Comparison of ENCODE assay signal across 13 cellular contexts in genomic region chr2:28080911-28081310, GRCh38.
DNase-seq lines count a peak whose midpoint lies in the region; ATAC-seq and TF ChIP-seq lines count a peak whose summit lies in the region.
"Had no signal": no experiment of that assay in that cellular context is flagged by ENCODE, and none has a peak within 500 bp of the region (broad histone marks: within the 10 kb centered on the region; RNA-seq: fewer than 3 reads in every experiment).

No MANE protein-coding gene starts in this region.

- H3K27ac ChIP-seq in thoracic aorta (peak overlapping the region; percentile 67 to 72), body of pancreas (no peak overlapping the region)
- H3K27ac ChIP-seq: RWPE1 had no signal

- H3K9me3 ChIP-seq in thoracic aorta, result no peaks in the 10 kb centered on the region
- no peaks in the 10 kb centered on the region for H3K9me3 ChIP-seq in body of pancreas

- DNase-seq in HFFc6 (peak; percentile 77), astrocyte of the spinal cord (ENCODE audit: low read depth, low spot score) (peak; percentile 84), kidney glomerular epithelial cell (lab: John Stamatoyannopoulos, UW) (peak; percentile 81), thoracic aorta (ENCODE audit: low spot score) (no peak), NCI-H2029 treated with DMSO at 0.1 percent for 48 hours (lab: John Stamatoyannopoulos, UW) (no peak), body of pancreas (no peak), OCI-M2 (lab: John Stamatoyannopoulos, UW; ENCODE audit: unreplicated experiment) (no peak)
- DNase-seq: activated CD4-positive, alpha-beta T cell treated with anti-CD3 and anti-CD28 coated beads, Interleukin-2, amount 10 ng/mL, durations not matched to agents 7 days and 5 days; activated naive CD8-positive, alpha-beta T cell treated with anti-CD3 and anti-CD28 coated beads for 36 hours; naive B cell; NCI-H187 had no signal

- TF ChIP-seq POLR2A in body of pancreas (IDR thresholded peaks at IDR 0.05), result no peak

- no peaks in the 10 kb centered on the region for H3K36me3 ChIP-seq in thoracic aorta
- no peaks in the 10 kb centered on the region for H3K36me3 ChIP-seq in body of pancreas (replicated peaks in 1 of 2; ENCODE audit: insufficient read depth in 1 of 2, low read depth in 2 of 2)

- H3K27ac Mint-ChIP-seq in HFFc6, result peak overlapping the region; percentile 82
- H3K27ac Mint-ChIP-seq: activated CD4-positive, alpha-beta T cell treated with anti-CD3 and anti-CD28 coated beads, Interleukin-2, amount 10 ng/mL, durations not matched to agents 7 days and 5 days; activated naive CD8-positive, alpha-beta T cell treated with anti-CD3 and anti-CD28 coated beads for 36 hours; naive B cell had no signal

- TF ChIP-seq CTCF in HFFc6 (IDR thresholded peaks at IDR 0.05) (no peak), astrocyte of the spinal cord (IDR thresholded peaks at IDR 0.05; ENCODE audit: low read depth, low read length) (no peak), thoracic aorta (IDR thresholded peaks at IDR 0.05) (no peak), body of pancreas (IDR thresholded peaks at IDR 0.05) (no peak)

- H3K4me3 ChIP-seq in astrocyte of the spinal cord (ENCODE audit: low read depth, low read length) (no peak overlapping the region), thoracic aorta (peak overlapping the region; percentile 7), body of pancreas (no peak overlapping the region)

- intact Hi-C loops in body of pancreas (cut with DNase I), result no loop called here

- WGBS in body of pancreas, 2 donors, result 56 to 73% methylated on average over 5 of the region's 5 CpGs

- ATAC-seq in thoracic aorta (ENCODE audit: insufficient number of reproducible peaks, low FRiP score, low read depth) (peak; percentile 60), HG02852 (IDR thresholded peaks at IDR 0.05; ENCODE audit: unreplicated experiment) (no peak), body of pancreas (no peak)

- peaks cover 6% of the 10 kb centered on the region; the same call in 1 of the 2 replicates for H3K36me3 Mint-ChIP-seq in HFFc6 (ENCODE audit: low read depth)
- H3K36me3 Mint-ChIP-seq: naive B cell had no signal

- H3K4me1 ChIP-seq in thoracic aorta (ENCODE audit: control insufficient read depth in 1 of 2, low read depth in 2 of 2) (peaks cover 8 to 19% of the 10 kb centered on the region in 2 donors), body of pancreas (peaks cover 5% of the 10 kb centered on the region)

- H3K27me3 ChIP-seq in thoracic aorta (replicated peaks; ENCODE audit: insufficient read depth), result no peaks in the 10 kb centered on the region
- H3K27me3 ChIP-seq in body of pancreas, result no peaks in the 10 kb centered on the region

- in situ Hi-C loops in astrocyte of the spinal cord (cut with HindIII; ENCODE audit: low sequenced_read_pairs), result no loop called here

- peaks cover 39% of the 10 kb centered on the region for H3K4me1 Mint-ChIP-seq in HFFc6 (ENCODE audit: low read depth)

- H3K4me3 Mint-ChIP-seq in HFFc6, result peak overlapping the region; percentile 64
- H3K4me3 Mint-ChIP-seq: activated CD4-positive, alpha-beta T cell treated with anti-CD3 and anti-CD28 coated beads, Interleukin-2, amount 10 ng/mL, durations not matched to agents 7 days and 5 days; activated naive CD8-positive, alpha-beta T cell treated with anti-CD3 and anti-CD28 coated beads for 36 hours had no signal

- no peaks in the 10 kb centered on the region for H3K9me3 Mint-ChIP-seq in HFFc6
- H3K9me3 Mint-ChIP-seq: activated CD4-positive, alpha-beta T cell treated with anti-CD3 and anti-CD28 coated beads, Interleukin-2, amount 10 ng/mL, durations not matched to agents 7 days and 5 days; activated naive CD8-positive, alpha-beta T cell treated with anti-CD3 and anti-CD28 coated beads for 36 hours; naive B cell had no signal

- H3K27me3 Mint-ChIP-seq in HFFc6 (ENCODE audit: insufficient read depth), result no peaks in the 10 kb centered on the region
- H3K27me3 Mint-ChIP-seq: activated CD4-positive, alpha-beta T cell treated with anti-CD3 and anti-CD28 coated beads, Interleukin-2, amount 10 ng/mL, durations not matched to agents 7 days and 5 days; activated naive CD8-positive, alpha-beta T cell treated with anti-CD3 and anti-CD28 coated beads for 36 hours; naive B cell had no signal

Comparison
In these comparisons a context has a peak if more than half of its experiments do, and no peak if none do; other contexts are left out.
1. DNase-seq: peak in HFFc6 (single experiment), astrocyte of the spinal cord (single experiment) and kidney glomerular epithelial cell (single experiment); none in thoracic aorta (single experiment), NCI-H2029 treated with DMSO at 0.1 percent for 48 hours (single experiment), body of pancreas (0 of 4) and OCI-M2 (single experiment).
2. H3K27ac ChIP-seq: peak in thoracic aorta (2 of 2); none in body of pancreas (0 of 4).